Comparison of ENCODE assay signal across 9 cellular contexts in genomic region chr6:41027251-41027650, GRCh38. TPM values are rescaled to one million over a fixed set of nuclear protein-coding genes. Genes with fewer than 3 reads are reported as not detected.
DNase-seq lines count a peak whose midpoint lies in the region; ATAC-seq and TF ChIP-seq lines count a peak whose summit lies in the region.
"Had no signal": no experiment of that assay in that cellular context is flagged by ENCODE, and none has a peak within 500 bp of the region (broad histone marks: within the 10 kb centered on the region; RNA-seq: fewer than 3 reads in every experiment).

No MANE protein-coding gene starts in this region.

- H4K20me1 ChIP-seq in neural progenitor cell (ENCODE audit: low read depth): no peaks in the 10 kb centered on the region

- no peaks in the 10 kb centered on the region for H3K4me1 ChIP-seq in colonic mucosa
- H3K4me1 ChIP-seq in neural progenitor cell: peaks cover 27% of the 10 kb centered on the region

- H3K27ac Mint-ChIP-seq in CD4-positive, alpha-beta T cell: peak overlapping the region; percentile 75
- H3K27ac Mint-ChIP-seq in neural progenitor cell: peak overlapping the region; percentile 76

- H2AFZ ChIP-seq in neural progenitor cell (replicated peaks): peak overlapping the region; percentile 48

- no peaks in the 10 kb centered on the region for H3K9me3 Mint-ChIP-seq in CD4-positive, alpha-beta T cell
- H3K9me3 Mint-ChIP-seq in neural progenitor cell: no peaks in the 10 kb centered on the region

- POLR2A ChIA-PET in CD4-positive, alpha-beta T cell (lab: Charles Lee): interaction anchor here (0.9 to 2.5 kb wide), 5 partner anchors 25 to 279 kb away, joined by 3 to 25 read pairs (median 9); partner anchors contain the start of genes APOBEC2, NFYA, OARD1 and TREML2

- intact Hi-C loops in CD4-positive, alpha-beta T cell (cut with DNase I, micrococcal nuclease): loop anchor here (1.0 to 5.0 kb wide), 3 partner anchors 21 to 1680 kb away; no protein-coding TSS in a partner anchor
- intact Hi-C loops in colonic mucosa (cut with DNase I): loop anchor here (5.0 kb wide), 1 partner anchor 130 kb away; no protein-coding TSS in a partner anchor

- TF ChIP-seq CTCF in CD4-positive, alpha-beta T cell (IDR thresholded peaks at IDR 0.05): no peak
- no peak for TF ChIP-seq CTCF in colonic mucosa (IDR thresholded peaks at IDR 0.05)
- no peak for TF ChIP-seq CTCF in neural progenitor cell (IDR thresholded peaks at IDR 0.05)

- peaks cover 33% of the 10 kb centered on the region for H3K4me1 Mint-ChIP-seq in CD4-positive, alpha-beta T cell (ENCODE audit: low read depth)
- peaks cover 32% of the 10 kb centered on the region for H3K4me1 Mint-ChIP-seq in neural progenitor cell

- no peaks in the 10 kb centered on the region for H3K9me3 ChIP-seq in CD4-positive, alpha-beta T cell (ENCODE audit: control insufficient read depth, low read length)
- H3K9me3 ChIP-seq in KOPT-K1 (ENCODE audit: insufficient read depth, low read length, poor library complexity, severe bottlenecking) (no peaks in the 10 kb centered on the region), colonic mucosa (no peaks in the 10 kb centered on the region), neural progenitor cell (ENCODE audit: low read depth) (no peaks in the 10 kb centered on the region)

- ATAC-seq in CD4-positive, alpha-beta T cell (ENCODE audit: poor library complexity): no peak
- no peak for ATAC-seq in GM21515 (IDR thresholded peaks at IDR 0.05; ENCODE audit: unreplicated experiment)
- ATAC-seq in HG03442 (IDR thresholded peaks at IDR 0.05; ENCODE audit: unreplicated experiment): no peak
- no peak for ATAC-seq in GM19395 (IDR thresholded peaks at IDR 0.05; ENCODE audit: unreplicated experiment)

- no peaks in the 10 kb centered on the region for H3K36me3 Mint-ChIP-seq in CD4-positive, alpha-beta T cell (ENCODE audit: low read depth)
- peaks cover 10% of the 10 kb centered on the region for H3K36me3 Mint-ChIP-seq in neural progenitor cell

- no peaks in the 10 kb centered on the region for H3K27me3 ChIP-seq in CD4-positive, alpha-beta T cell (ENCODE audit: control insufficient read depth, insufficient read depth, low read length)
- H3K27me3 ChIP-seq in colonic mucosa (no peaks in the 10 kb centered on the region), neural progenitor cell (no peaks in the 10 kb centered on the region)

- H3K4me2 ChIP-seq in neural progenitor cell: peak overlapping the region; percentile 72

- H3K4me3 Mint-ChIP-seq in CD4-positive, alpha-beta T cell: peak overlapping the region; percentile 88
- peak overlapping the region; percentile 80 for H3K4me3 Mint-ChIP-seq in neural progenitor cell

- H3K79me2 ChIP-seq in neural progenitor cell (ENCODE audit: low read depth): no peaks in the 10 kb centered on the region

- H3F3A ChIP-seq in neural progenitor cell (ENCODE audit: low read depth): peaks cover 18% of the 10 kb centered on the region

- no peaks in the 10 kb centered on the region for H3K27me3 Mint-ChIP-seq in CD4-positive, alpha-beta T cell
- H3K27me3 Mint-ChIP-seq in neural progenitor cell (ENCODE audit: insufficient read depth, low read depth): no peaks in the 10 kb centered on the region

- no peak for DNase-seq in CD4-positive, alpha-beta T cell
- DNase-seq in colonic mucosa (no peak), neural progenitor cell (ENCODE audit: low spot score) (no peak)
- DNase-seq in effector CD4-positive, alpha-beta T cell: no peak

- H3K9ac ChIP-seq in colonic mucosa (ENCODE audit: low read depth in 2 of 2, low read length in 2 of 2): peak overlapping the region in 1 of 2 donors; percentile 57
- H3K9ac ChIP-seq in neural progenitor cell: no peak overlapping the region

- H3K4me3 ChIP-seq in colonic mucosa (peak overlapping the region; percentile 36), neural progenitor cell (peak overlapping the region; percentile 46)

- CTCF ChIA-PET in CD4-positive, alpha-beta T cell (lab: Charles Lee): interaction anchor here (1.2 to 2.0 kb wide), 6 partner anchors 9 to 47 kb away, joined by 4 to 9 read pairs (median 5); no protein-coding TSS in a partner anchor

- H3K27ac ChIP-seq in CD4-positive, alpha-beta T cell (ENCODE audit: low read depth, low read length): no peak overlapping the region
- peak overlapping the region; percentile 96 for H3K27ac ChIP-seq in KOPT-K1 (ENCODE audit: low read depth, low read length, poor library complexity, severe bottlenecking)
- H3K27ac ChIP-seq in colonic mucosa: peak overlapping the region; percentile 65
- no peak overlapping the region for H3K27ac ChIP-seq in neural progenitor cell

- H3K36me3 ChIP-seq in KOPT-K1 (ENCODE audit: insufficient read depth, low read length) (peaks cover 6% of the 10 kb centered on the region; the same call in 1 of the 2 replicates), colonic mucosa (no peaks in the 10 kb centered on the region), neural progenitor cell (no peaks in the 10 kb centered on the region)

RNA-seq across cellular contexts. Expression of gene UNC5CL, which starts 11.8 kb away (rescaled TPM):
- total RNA-seq in CD4-positive, alpha-beta T cell: 1 to 10 TPM; 2.5 to 2.9 TPM
- total RNA-seq in colonic mucosa (1 to 10 TPM; 4.1 to 4.2 TPM), neural progenitor cell (ENCODE audit: low replicate concordance) (2.2 and 5.0 TPM in 2 replicates)

RNA-seq across cellular contexts. Expression of gene TSPO2, which starts 15.0 kb away (rescaled TPM):
- not detected for total RNA-seq in CD4-positive, alpha-beta T cell
- total RNA-seq in colonic mucosa (not detected), neural progenitor cell (ENCODE audit: low replicate concordance) (not detected in 2 replicates)
- total RNA-seq: temporal lobe had no signal

RNA-seq across cellular contexts. Expression of gene APOBEC2, which starts 25.8 kb away (rescaled TPM):
- not detected for total RNA-seq in CD4-positive, alpha-beta T cell
- under 1 TPM in 1 of 2 donors, not detected in 1; 0.22 TPM for total RNA-seq in colonic mucosa
- 0.46 TPM in 1 of 2 replicates, not detected in the other for total RNA-seq in neural progenitor cell (ENCODE audit: low replicate concordance)
- total RNA-seq: temporal lobe had no signal

RNA-seq across cellular contexts. Expression of gene OARD1, which starts 44.9 kb away (rescaled TPM):
- 10 to 100 TPM; 29.7 to 30.1 TPM for total RNA-seq in CD4-positive, alpha-beta T cell
- total RNA-seq in colonic mucosa: 10 to 100 TPM; 25.0 to 34.2 TPM
- 41.9 and 67.9 TPM in 2 replicates for total RNA-seq in neural progenitor cell (ENCODE audit: low replicate concordance)

RNA-seq across cellular contexts. Expression of gene NFYA, which starts 45.5 kb away (rescaled TPM):
- total RNA-seq in CD4-positive, alpha-beta T cell: 10 to 100 TPM; 26.7 to 27.3 TPM
- total RNA-seq in colonic mucosa: 10 to 100 TPM; 21.2 to 24.5 TPM
- 34.8 and 47.9 TPM in 2 replicates for total RNA-seq in neural progenitor cell (ENCODE audit: low replicate concordance)

Comparison
In these comparisons a context has a peak if more than half of its experiments do, and no peak if none do; other contexts are left out.
1. H3K27ac ChIP-seq: peak in KOPT-K1 (single experiment) and colonic mucosa (single experiment); none in CD4-positive, alpha-beta T cell (single experiment) and neural progenitor cell (single experiment).